ENCODE assay signal across 22 cellular contexts in the genomic region with DNA sequence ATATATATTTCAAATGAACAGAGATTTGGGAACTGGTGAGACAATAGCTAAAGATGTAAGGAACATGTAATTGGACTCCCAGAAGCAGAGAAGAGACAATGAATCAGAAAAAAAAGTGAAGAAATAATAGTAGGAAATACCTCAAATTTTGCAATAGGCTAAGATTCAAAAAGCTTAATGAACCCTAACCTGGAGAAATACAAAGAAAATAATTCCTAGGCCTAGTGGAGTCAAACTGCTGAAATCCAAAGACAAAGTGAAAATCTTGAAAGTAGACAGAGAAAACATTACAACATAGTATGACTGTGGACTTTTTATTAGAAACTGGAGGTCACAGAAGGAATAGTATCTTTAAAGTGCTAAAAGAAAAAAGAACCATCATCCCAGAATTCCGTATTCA.
DNase-seq lines count a peak whose midpoint lies in the region; TF ChIP-seq lines count a peak whose summit lies in the region.
"Had no signal": no experiment of that assay in that cellular context is flagged by ENCODE, and none has a peak within 500 bp of the region (broad histone marks: within the 10 kb centered on the region; RNA-seq: fewer than 3 reads in every experiment).

No MANE protein-coding gene starts in this region.

- H3K27ac ChIP-seq in vagina (no peak overlapping the region), coronary artery (no peak overlapping the region)
- H3K27ac ChIP-seq: A549; BLaER1 treated with 17β-estradiol and CSF1 and Interleukin-3, amounts not matched to agents 10 nM and 100 nM; GM23248 had no signal

- in situ Hi-C loops in GM13976 (cut with MboI; ENCODE audit: low sequenced_read_pairs, unreplicated experiment), result no loop called here

- TF ChIP-seq POLR2A in vagina (IDR thresholded peaks at IDR 0.05), result no peak

- H3K27me3 ChIP-seq in adipocyte (replicated peaks; ENCODE audit: control insufficient read depth, insufficient read depth, low read length) (no peaks in the 10 kb centered on the region), vagina (no peaks in the 10 kb centered on the region)
- H3K27me3 ChIP-seq: BE2C; BLaER1 treated with 17β-estradiol and CSF1 and Interleukin-3, amounts not matched to agents 10 nM and 100 nM had no signal

- no peaks in the 10 kb centered on the region for H3K9me3 ChIP-seq in adipocyte (ENCODE audit: control insufficient read depth, low read length)
- peaks cover 3% of the 10 kb centered on the region for H3K9me3 ChIP-seq in vagina
- H3K9me3 ChIP-seq: A549, BE2C had no signal

- H3K4me3 ChIP-seq in adipocyte (ENCODE audit: low read length) (no peak overlapping the region), fibroblast of the aortic adventitia (ENCODE audit: low read depth, low read length) (no peak overlapping the region), vagina (no peak overlapping the region), coronary artery (no peak overlapping the region)
- H3K4me3 ChIP-seq: A549; BLaER1 treated with 17β-estradiol and CSF1 and Interleukin-3, amounts not matched to agents 10 nM and 100 nM; GM12878; GM23248 had no signal

- intact Hi-C loops in vagina (cut with DNase I), result no loop called here

- no peaks in the 10 kb centered on the region for H3K4me1 ChIP-seq in adipocyte (ENCODE audit: control insufficient read depth, insufficient read depth, low read length)
- no peaks in the 10 kb centered on the region for H3K4me1 ChIP-seq in vagina
- H3K4me1 ChIP-seq: A549, BE2C had no signal

- H3K36me3 ChIP-seq in adipocyte (ENCODE audit: control insufficient read depth, insufficient read depth, low read length, severe bottlenecking) (no peaks in the 10 kb centered on the region), vagina (peaks cover 0 to 13% of the 10 kb centered on the region in 2 donors)
- H3K36me3 ChIP-seq: BE2C; BLaER1 treated with 17β-estradiol and CSF1 and Interleukin-3, amounts not matched to agents 10 nM and 100 nM had no signal

- H3K9ac ChIP-seq in adipocyte (ENCODE audit: low read length), result no peak overlapping the region
- H3K9ac ChIP-seq: BLaER1 treated with 17β-estradiol and CSF1 and Interleukin-3, amounts not matched to agents 10 nM and 100 nM; GM23248 had no signal

- TF ChIP-seq CTCF in fibroblast of the aortic adventitia (IDR thresholded peaks at IDR 0.05; ENCODE audit: insufficient read depth, low read length), result no peak
- no peak for TF ChIP-seq CTCF in vagina (IDR thresholded peaks at IDR 0.05)
- no peak for TF ChIP-seq CTCF in coronary artery (IDR thresholded peaks at IDR 0.05)
- TF ChIP-seq CTCF in GM13976 (IDR thresholded peaks at IDR 0.05; ENCODE audit: borderline replicate concordance, control extremely low read depth, extremely low read depth, insufficient read depth, missing control alignments), result no peak

- DNase-seq in adipocyte (ENCODE audit: low read depth), result peak; percentile 25
- peak; percentile 52 for DNase-seq in fibroblast of gingiva (ENCODE audit: low read depth)
- peak; percentile 2 for DNase-seq in fibroblast of the aortic adventitia (ENCODE audit: low read depth)
- DNase-seq in vagina (ENCODE audit: extremely low spot score in 2 of 2), result no peak
- no peak for DNase-seq in coronary artery (ENCODE audit: low spot score)
- DNase-seq in GM13976 (ENCODE audit: low spot score), result no peak
- DNase-seq: 8988T; ACHN; AML-193; BE2C; CD4-positive, alpha-beta T cell; CD8-positive, alpha-beta memory T cell; DMS 273 treated with DMSO at 0.1 percent for 48 hours; DMS79; EL; GDM1; GM23248; H7; HCEC 1CT had no signal

Comparison
In these comparisons a context has a peak if more than half of its experiments do, and no peak if none do; other contexts are left out.
1. DNase-seq: peak in adipocyte (single experiment), fibroblast of gingiva (single experiment) and fibroblast of the aortic adventitia (single experiment); none in vagina (0 of 2), coronary artery (single experiment) and GM13976 (single experiment).